ENCODE assay signal across 8 cellular contexts in the genomic region with DNA sequence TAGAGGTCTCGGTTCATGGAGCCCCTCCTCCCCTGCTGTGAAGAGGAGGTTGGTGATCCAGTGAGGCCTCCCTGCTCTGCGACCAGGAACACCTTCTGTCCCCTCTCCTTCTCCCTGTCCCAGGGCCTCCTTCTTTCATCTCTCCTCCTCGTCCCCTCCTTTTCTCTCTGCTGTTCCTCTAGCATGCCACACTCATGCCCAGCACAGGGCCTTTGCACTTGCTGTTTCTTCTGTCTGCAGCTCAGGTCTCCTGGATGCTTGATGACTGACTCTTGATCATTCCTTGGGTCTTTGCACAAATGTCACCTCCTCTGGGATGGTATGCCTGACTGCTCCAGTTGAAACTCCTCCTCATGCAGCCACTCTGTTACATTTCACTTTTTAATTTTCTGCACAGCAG. TPM values are rescaled to one million over a fixed set of nuclear protein-coding genes. Genes with fewer than 3 reads are reported as not detected.
"Had no signal": no experiment of that assay in that cellular context is flagged by ENCODE, and none has a peak within 500 bp of the region (broad histone marks: within the 10 kb centered on the region; RNA-seq: fewer than 3 reads in every experiment).

No MANE protein-coding gene starts in this region.

- H3K4me1 ChIP-seq: HAP-1 had no signal

- H2AFZ ChIP-seq: GM23248, GM23338 had no signal

- H3K9ac ChIP-seq: GM23248 had no signal

- H3K9me3 ChIP-seq: HAP-1 had no signal

- FAIRE-seq: H54 had no signal

- H3K4me3 ChIP-seq: GM23248, GM23338, HAP-1 had no signal

- H3K4me2 ChIP-seq: GM23338 had no signal

- H3K27ac ChIP-seq: GM23248 had no signal

- H3K36me3 ChIP-seq: HAP-1 had no signal

- DNase-seq: GM23248, GOT3, H9, HCEC 1CT, HFFc6 had no signal

RNA-seq across cellular contexts. Expression of a gene that starts 23.2 kb away (rescaled TPM):
- polyA plus RNA-seq: GM23248 had no signal
